Comparison of ENCODE assay signal across 8 cellular contexts in genomic region chr9:129823934-129824601, GRCh38. TPM values are rescaled to one million over a fixed set of nuclear protein-coding genes. Genes with fewer than 3 reads are reported as not detected.
DNase-seq lines count a peak whose midpoint lies in the region; ATAC-seq and TF ChIP-seq lines count a peak whose summit lies in the region.

A gene with protein sequence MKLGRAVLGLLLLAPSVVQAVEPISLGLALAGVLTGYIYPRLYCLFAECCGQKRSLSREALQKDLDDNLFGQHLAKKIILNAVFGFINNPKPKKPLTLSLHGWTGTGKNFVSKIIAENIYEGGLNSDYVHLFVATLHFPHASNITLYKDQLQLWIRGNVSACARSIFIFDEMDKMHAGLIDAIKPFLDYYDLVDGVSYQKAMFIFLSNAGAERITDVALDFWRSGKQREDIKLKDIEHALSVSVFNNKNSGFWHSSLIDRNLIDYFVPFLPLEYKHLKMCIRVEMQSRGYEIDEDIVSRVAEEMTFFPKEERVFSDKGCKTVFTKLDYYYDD (minus strand): TSS chr9:129824136. CDS start chr9:129824085, 51 bp downstream.

- H3K27ac ChIP-seq in PC-9, result no peak within 1 kb of the TSS
- peak within 1 kb of the TSS; percentile 73 to 84 for H3K27ac ChIP-seq in esophagus (ENCODE audit: low read depth in 2 of 2, low read length in 1 of 2)

- DNase-seq in DMS 273 (lab: John Stamatoyannopoulos, UW; ENCODE audit: unreplicated experiment) (peak; percentile 97), PC-9 (peak; percentile 87 to 95)
- DNase-seq in Jurkat, Clone E6-1 (ENCODE audit: low read depth, low spot score), result peak; percentile 90
- peak; percentile 94 for DNase-seq in activated T-cell treated with anti-CD3 and anti-CD28 coated beads, Interleukin-2, amount 50 U/mL, for 24 hours
- peak; percentile 81 to 86 for DNase-seq in stimulated activated CD8-positive, alpha-beta memory T cell treated with anti-CD3 and anti-CD28 coated beads, Interleukin-7, amount 100 ng/mL, for 1 hour (ENCODE audit: low read depth in 2 of 2)

- H2AFZ ChIP-seq in PC-9, result peak within 1 kb of the TSS; percentile 88

- H3K27ac Mint-ChIP-seq in activated T-cell treated with anti-CD3 and anti-CD28 coated beads, Interleukin-2, amount 50 U/mL, for 24 hours, result peak within 1 kb of the TSS; percentile 86

- no TSS peak for BruUV-seq in PC-9 (replicated peaks; lab: Mats Ljungman, UMichigan)

- no peaks in the 10 kb centered on the region for H3K9me2 ChIP-seq in PC-9 (ENCODE audit: insufficient read depth)

- H3K4me3 ChIP-seq in Jurkat, Clone E6-1 (ENCODE audit: low read length), result peak within 1 kb of the TSS; percentile 76
- H3K4me3 ChIP-seq in PC-9 (peak within 1 kb of the TSS; percentile 81), esophagus (ENCODE audit: low read depth in 1 of 2, low read length in 2 of 2) (peak within 1 kb of the TSS; percentile 92 to 95), mucosa of stomach (ENCODE audit: low read length) (peak within 1 kb of the TSS; percentile 50)

- peak; percentile 94 for ATAC-seq in GM21529 (IDR thresholded peaks at IDR 0.05; ENCODE audit: unreplicated experiment)

- H3K9me3 Mint-ChIP-seq in activated T-cell treated with anti-CD3 and anti-CD28 coated beads, Interleukin-2, amount 50 U/mL, for 24 hours, result no peaks in the 10 kb centered on the region

- H3K79me2 ChIP-seq in PC-9 (ENCODE audit: low read depth), result 0 out of 2 replicates have a peak, but pooled peaks cover 4% of the 10 kb centered on the region

- intact Hi-C loops in PC-9 (cut with micrococcal nuclease; ENCODE audit: unreplicated experiment), result loop anchor here (1.0 kb wide), 2 partner anchors 11 to 21 kb away; partner anchors contain the start of genes C9orf78, TOR1B and USP20

- no peaks in the 10 kb centered on the region for H3K27me3 Mint-ChIP-seq in activated T-cell treated with anti-CD3 and anti-CD28 coated beads, Interleukin-2, amount 50 U/mL, for 24 hours

- TF ChIP-seq CTCF in PC-9 (conservative IDR thresholded peaks at IDR 0.05), result no peak

- H3K4me3 Mint-ChIP-seq in activated T-cell treated with anti-CD3 and anti-CD28 coated beads, Interleukin-2, amount 50 U/mL, for 24 hours, result peak within 1 kb of the TSS; percentile 88

- peak within 1 kb of the TSS; percentile 66 for H3K4me2 ChIP-seq in PC-9

- H3F3A ChIP-seq in PC-9 (ENCODE audit: insufficient read depth, low read depth), result peaks cover 21% of the 10 kb centered on the region; the same call in 1 of the 2 replicates

- H3K36me3 Mint-ChIP-seq in activated T-cell treated with anti-CD3 and anti-CD28 coated beads, Interleukin-2, amount 50 U/mL, for 24 hours (ENCODE audit: low read depth), result peaks cover 65% of the 10 kb centered on the region

- H3K4me1 ChIP-seq in PC-9 (replicated peaks; ENCODE audit: insufficient read depth), result no peaks in the 10 kb centered on the region; the same call in 1 of the 2 replicates
- H3K4me1 ChIP-seq in esophagus (ENCODE audit: control insufficient read depth in 2 of 2, insufficient read depth in 2 of 2, low read length in 1 of 2), result no peaks in the 10 kb centered on the region
- peaks cover 5% of the 10 kb centered on the region for H3K4me1 ChIP-seq in mucosa of stomach (ENCODE audit: control insufficient read depth, insufficient read depth, low read length)

- H3K4me1 Mint-ChIP-seq in activated T-cell treated with anti-CD3 and anti-CD28 coated beads, Interleukin-2, amount 50 U/mL, for 24 hours (ENCODE audit: low read depth), result peaks cover 14% of the 10 kb centered on the region

- H3K36me3 ChIP-seq in PC-9 (ENCODE audit: low read depth) (peaks cover 24% of the 10 kb centered on the region), esophagus (ENCODE audit: control insufficient read depth in 2 of 2, insufficient read depth in 2 of 2, low read length in 1 of 2) (peaks cover 4 to 18% of the 10 kb centered on the region in 2 donors), mucosa of stomach (ENCODE audit: control insufficient read depth, insufficient read depth, low read length) (peaks cover 2% of the 10 kb centered on the region)

- POLR2A ChIA-PET in PC-9 (lab: Charles Lee; ENCODE audit: unreplicated experiment), result interaction anchor here (0.7 kb wide), 1 partner anchor 35 kb away, joined by 3 read pairs; no protein-coding TSS in a partner anchor

- H3K27me3 ChIP-seq in PC-9 (ENCODE audit: insufficient read depth, low read depth) (no peaks in the 10 kb centered on the region), esophagus (ENCODE audit: control insufficient read depth in 1 of 2, insufficient read depth in 2 of 2, low read length in 2 of 2) (no peaks in the 10 kb centered on the region), mucosa of stomach (ENCODE audit: control insufficient read depth, insufficient read depth, low read length) (no peaks in the 10 kb centered on the region)

- WGBS in esophagus, 2 donors, result 4% methylated on average over 45 to 47 of the region's 47 CpGs

- H3K9me3 ChIP-seq in PC-9 (ENCODE audit: insufficient read depth, low read depth) (no peaks in the 10 kb centered on the region), esophagus (ENCODE audit: control insufficient read depth in 2 of 2, insufficient read depth in 1 of 2, low read depth in 1 of 2, low read length in 1 of 2) (no peaks in the 10 kb centered on the region), mucosa of stomach (ENCODE audit: control insufficient read depth, low read length) (no peaks in the 10 kb centered on the region)

- no peaks in the 10 kb centered on the region for H4K20me1 ChIP-seq in PC-9 (ENCODE audit: insufficient read depth)

- peak within 1 kb of the TSS; percentile 72 for H3K9ac ChIP-seq in mucosa of stomach (ENCODE audit: low read length)

- CTCF ChIA-PET in PC-9 (lab: Charles Lee), result no interaction called here

RNA-seq across cellular contexts. Expression of the gene that starts here (rescaled TPM):
- 51.3 TPM for polyA plus RNA-seq in Jurkat, Clone E6-1 (2012; ENCODE audit: insufficient read depth, insufficient read length)
- 33.8 and 43.5 TPM in 2 replicates for total RNA-seq in PC-9 (2021)
- 10 to 100 TPM in 1 of 2 donors, 1 to 10 TPM in 1; 9.8 to 15.8 TPM for polyA plus RNA-seq in esophagus
